In the genomic region with DNA sequence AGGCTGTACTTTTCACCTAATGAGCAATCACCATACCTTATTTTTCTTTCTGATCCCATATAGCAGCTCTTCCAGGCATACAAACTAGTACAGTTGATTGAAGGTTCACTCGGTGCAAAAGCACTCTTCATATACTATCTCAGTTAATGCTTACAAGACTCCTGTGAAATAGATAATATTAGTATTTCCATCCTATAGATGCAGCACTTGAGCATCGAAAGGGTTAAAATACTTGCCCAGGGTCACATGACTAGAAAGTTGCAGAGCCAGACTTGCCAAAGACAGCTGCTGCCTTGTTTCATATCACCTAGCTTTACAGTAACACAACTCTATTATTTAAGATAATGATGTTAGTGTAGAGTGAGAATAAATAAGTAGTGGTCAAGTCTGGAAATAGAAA, we compare ENCODE assay signal across 1 cellular context.
TF ChIP-seq lines count a peak whose summit lies in the region.

No MANE protein-coding gene starts in this region.

TF ChIP-seq in HepG2, 621 proteins besides CTCF, POLR2A, EP300 and RAD21:
- TF ChIP-seq, protein P1, sequence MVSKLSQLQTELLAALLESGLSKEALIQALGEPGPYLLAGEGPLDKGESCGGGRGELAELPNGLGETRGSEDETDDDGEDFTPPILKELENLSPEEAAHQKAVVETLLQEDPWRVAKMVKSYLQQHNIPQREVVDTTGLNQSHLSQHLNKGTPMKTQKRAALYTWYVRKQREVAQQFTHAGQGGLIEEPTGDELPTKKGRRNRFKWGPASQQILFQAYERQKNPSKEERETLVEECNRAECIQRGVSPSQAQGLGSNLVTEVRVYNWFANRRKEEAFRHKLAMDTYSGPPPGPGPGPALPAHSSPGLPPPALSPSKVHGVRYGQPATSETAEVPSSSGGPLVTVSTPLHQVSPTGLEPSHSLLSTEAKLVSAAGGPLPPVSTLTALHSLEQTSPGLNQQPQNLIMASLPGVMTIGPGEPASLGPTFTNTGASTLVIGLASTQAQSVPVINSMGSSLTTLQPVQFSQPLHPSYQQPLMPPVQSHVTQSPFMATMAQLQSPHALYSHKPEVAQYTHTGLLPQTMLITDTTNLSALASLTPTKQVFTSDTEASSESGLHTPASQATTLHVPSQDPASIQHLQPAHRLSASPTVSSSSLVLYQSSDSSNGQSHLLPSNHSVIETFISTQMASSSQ (IDR thresholded peaks at IDR 0.05; ENCODE audit: low read depth): no peak
- TF ChIP-seq, protein P1 (CRISPR knock-in tag; IDR thresholded peaks at IDR 0.05; ENCODE audit: borderline replicate concordance): no peak
- no peak for TF ChIP-seq SMARCE1 (IDR thresholded peaks at IDR 0.05; ENCODE audit: borderline replicate concordance)
- TF ChIP-seq HDAC2 (CRISPR knock-in tag; IDR thresholded peaks at IDR 0.05): 0 out of 2 replicates have a peak, but pooled peaks have one; percentile 21
- no peak for TF ChIP-seq GABPB1 (CRISPR knock-in tag; IDR thresholded peaks at IDR 0.05)
- peak; percentile 96 for TF ChIP-seq ZNF652 (CRISPR knock-in tag; IDR thresholded peaks at IDR 0.05; ENCODE audit: borderline replicate concordance, low read depth)
- no peak for TF ChIP-seq SETDB1 (CRISPR knock-in tag; IDR thresholded peaks at IDR 0.05; ENCODE audit: borderline replicate concordance)
- no peak for TF ChIP-seq CBX1 (IDR thresholded peaks at IDR 0.05; ENCODE audit: low read depth)
- no peak for TF ChIP-seq MED13 (CRISPR knock-in tag; IDR thresholded peaks at IDR 0.05)
- no peak for TF ChIP-seq MAFK (conservative IDR thresholded peaks at IDR 0.05 in 1 of 2, IDR thresholded peaks at IDR 0.05 in 1 of 2; ENCODE audit: low read length in 2 of 2)
- no peak for TF ChIP-seq HNF4A (CRISPR knock-in tag; IDR thresholded peaks at IDR 0.05)
- TF ChIP-seq SOX6 (IDR thresholded peaks at IDR 0.05): no peak
- no peak for TF ChIP-seq SOX6 (CRISPR knock-in tag; IDR thresholded peaks at IDR 0.05)
- no peak for TF ChIP-seq SRY (CRISPR knock-in tag; IDR thresholded peaks at IDR 0.05)
- TF ChIP-seq POLR2AphosphoS5 (IDR thresholded peaks at IDR 0.05; ENCODE audit: low read depth, low read length): no peak
- peak; percentile 21; the same call in 1 of the 2 replicates for TF ChIP-seq TFE3 (CRISPR knock-in tag; IDR thresholded peaks at IDR 0.05)
- no peak for TF ChIP-seq GZF1 (CRISPR knock-in tag; IDR thresholded peaks at IDR 0.05)
- no peak for TF ChIP-seq ZNF251 (CRISPR knock-in tag; IDR thresholded peaks at IDR 0.05)
- TF ChIP-seq, protein P2, sequence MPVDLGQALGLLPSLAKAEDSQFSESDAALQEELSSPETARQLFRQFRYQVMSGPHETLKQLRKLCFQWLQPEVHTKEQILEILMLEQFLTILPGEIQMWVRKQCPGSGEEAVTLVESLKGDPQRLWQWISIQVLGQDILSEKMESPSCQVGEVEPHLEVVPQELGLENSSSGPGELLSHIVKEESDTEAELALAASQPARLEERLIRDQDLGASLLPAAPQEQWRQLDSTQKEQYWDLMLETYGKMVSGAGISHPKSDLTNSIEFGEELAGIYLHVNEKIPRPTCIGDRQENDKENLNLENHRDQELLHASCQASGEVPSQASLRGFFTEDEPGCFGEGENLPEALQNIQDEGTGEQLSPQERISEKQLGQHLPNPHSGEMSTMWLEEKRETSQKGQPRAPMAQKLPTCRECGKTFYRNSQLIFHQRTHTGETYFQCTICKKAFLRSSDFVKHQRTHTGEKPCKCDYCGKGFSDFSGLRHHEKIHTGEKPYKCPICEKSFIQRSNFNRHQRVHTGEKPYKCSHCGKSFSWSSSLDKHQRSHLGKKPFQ (CRISPR knock-in tag; IDR thresholded peaks at IDR 0.05; ENCODE audit: insufficient replicate concordance): no peak
- TF ChIP-seq USF2 (IDR thresholded peaks at IDR 0.05; ENCODE audit: low read depth, low read length): 0 out of 2 replicates have a peak, but pooled peaks have one; percentile 5
- no peak; the same call in 1 of the 2 replicates for TF ChIP-seq USF2 (CRISPR knock-in tag; IDR thresholded peaks at IDR 0.05; ENCODE audit: borderline replicate concordance)
- TF ChIP-seq, protein P3, sequence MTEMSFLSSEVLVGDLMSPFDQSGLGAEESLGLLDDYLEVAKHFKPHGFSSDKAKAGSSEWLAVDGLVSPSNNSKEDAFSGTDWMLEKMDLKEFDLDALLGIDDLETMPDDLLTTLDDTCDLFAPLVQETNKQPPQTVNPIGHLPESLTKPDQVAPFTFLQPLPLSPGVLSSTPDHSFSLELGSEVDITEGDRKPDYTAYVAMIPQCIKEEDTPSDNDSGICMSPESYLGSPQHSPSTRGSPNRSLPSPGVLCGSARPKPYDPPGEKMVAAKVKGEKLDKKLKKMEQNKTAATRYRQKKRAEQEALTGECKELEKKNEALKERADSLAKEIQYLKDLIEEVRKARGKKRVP (CRISPR knock-in tag; IDR thresholded peaks at IDR 0.05): no peak
- TF ChIP-seq HNRNPLL (IDR thresholded peaks at IDR 0.05; ENCODE audit: low read depth, low read length, poor library complexity, severe bottlenecking): no peak
- peak; percentile 40; the same call in 1 of the 2 replicates for TF ChIP-seq SMAD3 (CRISPR knock-in tag; IDR thresholded peaks at IDR 0.05)
- TF ChIP-seq YEATS4 (CRISPR knock-in tag; IDR thresholded peaks at IDR 0.05; ENCODE audit: borderline replicate concordance): no peak
- TF ChIP-seq ZNF850 (CRISPR knock-in tag; conservative IDR thresholded peaks at IDR 0.05): no peak
- TF ChIP-seq THRA (CRISPR knock-in tag; IDR thresholded peaks at IDR 0.05; ENCODE audit: borderline replicate concordance): no peak
